ENCODE assay signal across 17 cellular contexts in the genomic region with DNA sequence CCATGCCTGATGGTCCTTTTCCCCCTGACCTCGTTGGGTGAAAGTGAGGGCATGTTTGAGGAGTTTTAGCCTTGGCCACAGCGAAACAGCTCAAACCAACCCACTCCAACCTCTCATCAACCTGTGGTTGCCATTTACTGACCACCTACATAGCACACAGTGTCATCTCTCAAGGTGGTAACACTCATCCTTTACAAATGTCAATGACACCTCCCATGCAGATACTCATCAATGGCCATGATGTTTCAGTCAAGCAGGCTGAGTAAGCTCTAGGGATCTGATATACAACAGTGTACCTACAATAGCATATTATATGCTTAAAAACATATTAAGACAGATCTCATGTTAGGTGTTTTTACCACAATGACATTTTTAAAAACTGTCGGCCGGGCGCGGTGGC. TPM values are rescaled to one million over a fixed set of nuclear protein-coding genes. Genes with fewer than 3 reads are reported as not detected.
DNase-seq lines count a peak whose midpoint lies in the region; ATAC-seq, FAIRE-seq and TF ChIP-seq lines count a peak whose summit lies in the region.
"Had no signal": no experiment of that assay in that cellular context is flagged by ENCODE, and none has a peak within 500 bp of the region (broad histone marks: within the 10 kb centered on the region; RNA-seq: fewer than 3 reads in every experiment).

No MANE protein-coding gene starts in this region.

- TF ChIP-seq POLR2A in GM12891 (IDR thresholded peaks at IDR 0.05; ENCODE audit: low read depth, low read length) (no peak), gastrocnemius medialis (IDR thresholded peaks at IDR 0.05) (no peak)

- H3K4me3 Mint-ChIP-seq in activated CD8-positive, alpha-beta T cell treated with anti-CD3 and anti-CD28 coated beads for 36 hours: no peak overlapping the region
- no peak overlapping the region for H3K4me3 Mint-ChIP-seq in activated CD8-positive, alpha-beta T cell treated with anti-CD3 and anti-CD28 coated beads, Interleukin-2, amount 10 ng/mL, durations not matched to agents 7 days and 5 days
- no peak overlapping the region for H3K4me3 Mint-ChIP-seq in activated T-helper 17 cell treated with anti-CD3 and anti-CD28 coated beads, Interleukin-2, amount 50 U/mL, for 72 hours
- H3K4me3 Mint-ChIP-seq in endothelial cell (ENCODE audit: unreplicated experiment): no peak overlapping the region
- H3K4me3 Mint-ChIP-seq: B cell; CD4-positive, CD25-positive, alpha-beta regulatory T cell had no signal

- no peaks in the 10 kb centered on the region for H3K9me3 Mint-ChIP-seq in activated CD8-positive, alpha-beta T cell treated with anti-CD3 and anti-CD28 coated beads for 36 hours
- H3K9me3 Mint-ChIP-seq in activated CD8-positive, alpha-beta T cell treated with anti-CD3 and anti-CD28 coated beads, Interleukin-2, amount 10 ng/mL, durations not matched to agents 7 days and 5 days (ENCODE audit: insufficient read depth): no peaks in the 10 kb centered on the region
- no peaks in the 10 kb centered on the region for H3K9me3 Mint-ChIP-seq in activated T-helper 17 cell treated with anti-CD3 and anti-CD28 coated beads, Interleukin-2, amount 50 U/mL, for 72 hours
- no peaks in the 10 kb centered on the region for H3K9me3 Mint-ChIP-seq in endothelial cell (ENCODE audit: unreplicated experiment)

- DNase-seq in activated CD8-positive, alpha-beta T cell treated with anti-CD3 and anti-CD28 coated beads for 36 hours: no peak
- DNase-seq in activated CD8-positive, alpha-beta T cell treated with anti-CD3 and anti-CD28 coated beads, Interleukin-2, amount 10 ng/mL, durations not matched to agents 7 days and 5 days: no peak
- no peak for DNase-seq in GM12891 (ENCODE audit: insufficient read length, low spot score)
- no peak for DNase-seq in gastrocnemius medialis
- DNase-seq in LoVo (ENCODE audit: low spot score): no peak
- DNase-seq in GM19238 (ENCODE audit: insufficient read length, low spot score): no peak
- no peak for DNase-seq in endothelial cell (ENCODE audit: low spot score)
- DNase-seq: C1 segment of cervical spinal cord; Caco-2; CD4-positive, CD25-positive, alpha-beta regulatory T cell; DMS79 treated with DMSO at 0.1 percent for 48 hours; GF-D8 had no signal

- H3K36me3 Mint-ChIP-seq in activated CD8-positive, alpha-beta T cell treated with anti-CD3 and anti-CD28 coated beads for 36 hours (ENCODE audit: low read depth): no peaks in the 10 kb centered on the region
- H3K36me3 Mint-ChIP-seq in activated CD8-positive, alpha-beta T cell treated with anti-CD3 and anti-CD28 coated beads, Interleukin-2, amount 10 ng/mL, durations not matched to agents 7 days and 5 days (ENCODE audit: low read depth): no peaks in the 10 kb centered on the region
- H3K36me3 Mint-ChIP-seq in activated T-helper 17 cell treated with anti-CD3 and anti-CD28 coated beads, Interleukin-2, amount 50 U/mL, for 72 hours (ENCODE audit: low read depth): no peaks in the 10 kb centered on the region
- H3K36me3 Mint-ChIP-seq in endothelial cell (ENCODE audit: low read depth, unreplicated experiment): no peaks in the 10 kb centered on the region
- H3K36me3 Mint-ChIP-seq: CD4-positive, CD25-positive, alpha-beta regulatory T cell had no signal

- intact Hi-C loops in activated CD8-positive, alpha-beta T cell treated with anti-CD3 and anti-CD28 coated beads for 36 hours (cut with micrococcal nuclease): no loop called here
- intact Hi-C loops in gastrocnemius medialis (cut with DNase I; ENCODE audit: low total_unique reads): no loop called here

- H3K4me1 ChIP-seq in gastrocnemius medialis: peaks cover 48 to 75% of the 10 kb centered on the region in 2 donors
- H3K4me1 ChIP-seq: Caco-2 had no signal

- peaks cover 7% of the 10 kb centered on the region for H3K4me1 Mint-ChIP-seq in activated CD8-positive, alpha-beta T cell treated with anti-CD3 and anti-CD28 coated beads for 36 hours (ENCODE audit: low read depth)
- peaks cover 10% of the 10 kb centered on the region for H3K4me1 Mint-ChIP-seq in activated CD8-positive, alpha-beta T cell treated with anti-CD3 and anti-CD28 coated beads, Interleukin-2, amount 10 ng/mL, durations not matched to agents 7 days and 5 days (ENCODE audit: low read depth)
- no peaks in the 10 kb centered on the region for H3K4me1 Mint-ChIP-seq in activated T-helper 17 cell treated with anti-CD3 and anti-CD28 coated beads, Interleukin-2, amount 50 U/mL, for 72 hours
- H3K4me1 Mint-ChIP-seq in endothelial cell (ENCODE audit: unreplicated experiment): peaks cover 10% of the 10 kb centered on the region
- H3K4me1 Mint-ChIP-seq: B cell had no signal

- H3K27me3 ChIP-seq in gastrocnemius medialis: no peaks in the 10 kb centered on the region

- peak; percentile 39 for ATAC-seq in activated CD8-positive, alpha-beta T cell treated with anti-CD3 and anti-CD28 coated beads for 36 hours
- no peak for ATAC-seq in activated CD8-positive, alpha-beta T cell treated with anti-CD3 and anti-CD28 coated beads, Interleukin-2, amount 10 ng/mL, durations not matched to agents 7 days and 5 days
- peak; percentile 54 for ATAC-seq in activated T-helper 17 cell treated with anti-CD3 and anti-CD28 coated beads, Interleukin-2, amount 50 U/mL, for 72 hours (replicated peaks)
- no peak for ATAC-seq in gastrocnemius medialis

- H3K4me3 ChIP-seq in gastrocnemius medialis: no peak overlapping the region
- H3K4me3 ChIP-seq: HAP-1 had no signal

- peak; percentile 28 for FAIRE-seq in GM12891 (lab: Jason Lieb, UNC)
- FAIRE-seq: D721Med, GM19239 had no signal

- H3K27ac Mint-ChIP-seq in activated CD8-positive, alpha-beta T cell treated with anti-CD3 and anti-CD28 coated beads for 36 hours: no peak overlapping the region
- H3K27ac Mint-ChIP-seq in activated CD8-positive, alpha-beta T cell treated with anti-CD3 and anti-CD28 coated beads, Interleukin-2, amount 10 ng/mL, durations not matched to agents 7 days and 5 days: no peak overlapping the region
- no peak overlapping the region for H3K27ac Mint-ChIP-seq in activated T-helper 17 cell treated with anti-CD3 and anti-CD28 coated beads, Interleukin-2, amount 50 U/mL, for 72 hours
- no peak overlapping the region for H3K27ac Mint-ChIP-seq in endothelial cell (ENCODE audit: unreplicated experiment)
- H3K27ac Mint-ChIP-seq: B cell; CD4-positive, CD25-positive, alpha-beta regulatory T cell had no signal

- peak overlapping the region in 3 of 4 donors; percentile 62 to 69 (median 65) for H3K27ac ChIP-seq in gastrocnemius medialis

- CTCF ChIA-PET in activated CD8-positive, alpha-beta T cell treated with anti-CD3 and anti-CD28 coated beads for 36 hours (lab: Charles Lee): no interaction called here
- CTCF ChIA-PET in activated CD8-positive, alpha-beta T cell treated with anti-CD3 and anti-CD28 coated beads, Interleukin-2, amount 10 ng/mL, durations not matched to agents 7 days and 5 days (lab: Charles Lee): interaction anchor here (1.7 kb wide), 1 partner anchor 30 kb away, joined by 4 read pairs; no protein-coding TSS in a partner anchor

- no peaks in the 10 kb centered on the region for H3K27me3 Mint-ChIP-seq in activated CD8-positive, alpha-beta T cell treated with anti-CD3 and anti-CD28 coated beads for 36 hours
- peaks cover 10% of the 10 kb centered on the region for H3K27me3 Mint-ChIP-seq in activated CD8-positive, alpha-beta T cell treated with anti-CD3 and anti-CD28 coated beads, Interleukin-2, amount 10 ng/mL, durations not matched to agents 7 days and 5 days (ENCODE audit: low read depth)
- H3K27me3 Mint-ChIP-seq in activated T-helper 17 cell treated with anti-CD3 and anti-CD28 coated beads, Interleukin-2, amount 50 U/mL, for 72 hours: no peaks in the 10 kb centered on the region
- H3K27me3 Mint-ChIP-seq in endothelial cell (ENCODE audit: unreplicated experiment): peaks cover 1% of the 10 kb centered on the region

- no peaks in the 10 kb centered on the region for H3K9me3 ChIP-seq in gastrocnemius medialis
- H3K9me3 ChIP-seq: Caco-2, HAP-1 had no signal

- no peaks in the 10 kb centered on the region for H3K36me3 ChIP-seq in gastrocnemius medialis
- H3K36me3 ChIP-seq: HAP-1 had no signal

- POLR2A ChIA-PET in activated CD8-positive, alpha-beta T cell treated with anti-CD3 and anti-CD28 coated beads for 36 hours (lab: Charles Lee): no interaction called here
- POLR2A ChIA-PET in activated CD8-positive, alpha-beta T cell treated with anti-CD3 and anti-CD28 coated beads, Interleukin-2, amount 10 ng/mL, durations not matched to agents 7 days and 5 days (lab: Charles Lee): no interaction called here

- in situ Hi-C loops in gastrocnemius medialis (cut with MboI; ENCODE audit: low sequenced_read_pairs in 4 of 4): no loop called here

- TF ChIP-seq CTCF in activated CD8-positive, alpha-beta T cell treated with anti-CD3 and anti-CD28 coated beads for 36 hours (IDR thresholded peaks at IDR 0.05): no peak
- TF ChIP-seq CTCF in gastrocnemius medialis (IDR thresholded peaks at IDR 0.05 in 4 of 5, conservative IDR thresholded peaks at IDR 0.05 in 1 of 5) (no peak), endothelial cell (IDR thresholded peaks at IDR 0.05; ENCODE audit: unreplicated experiment) (no peak)

TF ChIP-seq in GM12891, 5 proteins besides CTCF, POLR2A, EP300 and RAD21 (continues in another document):
- no peak for TF ChIP-seq POLR2AphosphoS5 (IDR thresholded peaks at IDR 0.05; ENCODE audit: low read depth, low read length)

RNA-seq across cellular contexts. Expression of a gene that starts 9.3 kb away (rescaled TPM):
- 10 to 100 TPM; 19.7 to 22.1 TPM for total RNA-seq in activated CD8-positive, alpha-beta T cell treated with anti-CD3 and anti-CD28 coated beads for 36 hours
- 1 to 10 TPM; 2.5 to 3.7 TPM for total RNA-seq in activated CD8-positive, alpha-beta T cell treated with anti-CD3 and anti-CD28 coated beads, Interleukin-2, amount 10 ng/mL, durations not matched to agents 7 days and 5 days
- polyA plus RNA-seq in GM12891 (2012; ENCODE audit: low read depth, missing spikeins): 12.7 TPM
- total RNA-seq in activated T-helper 17 cell treated with anti-CD3 and anti-CD28 coated beads, Interleukin-2, amount 50 U/mL, for 72 hours: 10 to 100 TPM in 1 of 2 donors, 1 to 10 TPM in 1; 8.8 to 22.3 TPM
- 100 to 1,000 TPM in 2 of 4 donors, 10 to 100 TPM in 2; 53.6 to 173 (median 106) TPM for total RNA-seq in gastrocnemius medialis
- 9.8 TPM for total RNA-seq in endothelial cell (ENCODE audit: unreplicated experiment)

RNA-seq across cellular contexts. Expression of a gene that starts 30.2 kb away (rescaled TPM):
- total RNA-seq in activated CD8-positive, alpha-beta T cell treated with anti-CD3 and anti-CD28 coated beads for 36 hours: 1 to 10 TPM; 3.5 to 4.9 TPM
- 1 to 10 TPM; 9.1 TPM for total RNA-seq in activated CD8-positive, alpha-beta T cell treated with anti-CD3 and anti-CD28 coated beads, Interleukin-2, amount 10 ng/mL, durations not matched to agents 7 days and 5 days
- 1.7 TPM for polyA plus RNA-seq in GM12891 (2012; ENCODE audit: low read depth, missing spikeins)
- total RNA-seq in activated T-helper 17 cell treated with anti-CD3 and anti-CD28 coated beads, Interleukin-2, amount 50 U/mL, for 72 hours: 1 to 10 TPM; 1.6 to 3.8 TPM
- total RNA-seq in gastrocnemius medialis (1 to 10 TPM; 1.6 to 6.8 (median 2.9) TPM), endothelial cell (ENCODE audit: unreplicated experiment) (70.9 TPM)

RNA-seq across cellular contexts. Expression of a gene that starts 50.3 kb away (rescaled TPM):
- 10 to 100 TPM; 23.2 to 24.6 TPM for total RNA-seq in activated CD8-positive, alpha-beta T cell treated with anti-CD3 and anti-CD28 coated beads for 36 hours
- 10 to 100 TPM; 30.1 to 30.3 TPM for total RNA-seq in activated CD8-positive, alpha-beta T cell treated with anti-CD3 and anti-CD28 coated beads, Interleukin-2, amount 10 ng/mL, durations not matched to agents 7 days and 5 days
- 37.6 TPM for polyA plus RNA-seq in GM12891 (2012; ENCODE audit: low read depth, missing spikeins)
- 10 to 100 TPM; 18.1 to 25.4 TPM for total RNA-seq in activated T-helper 17 cell treated with anti-CD3 and anti-CD28 coated beads, Interleukin-2, amount 50 U/mL, for 72 hours
- total RNA-seq in gastrocnemius medialis (10 to 100 TPM; 10.5 to 15.1 (median 14.6) TPM), endothelial cell (ENCODE audit: unreplicated experiment) (43.7 TPM)

Comparison
In these comparisons a context has a peak if more than half of its experiments do, and no peak if none do; other contexts are left out.
1. ATAC-seq: peak in activated CD8-positive, alpha-beta T cell treated with anti-CD3 and anti-CD28 coated beads for 36 hours (single experiment) and activated T-helper 17 cell treated with anti-CD3 and anti-CD28 coated beads, Interleukin-2, amount 50 U/mL, for 72 hours (single experiment); none in activated CD8-positive, alpha-beta T cell treated with anti-CD3 and anti-CD28 coated beads, Interleukin-2, amount 10 ng/mL, durations not matched to agents 7 days and 5 days (single experiment) and gastrocnemius medialis (0 of 2).